ENCODE assay signal across 8 cellular contexts in the genomic region with DNA sequence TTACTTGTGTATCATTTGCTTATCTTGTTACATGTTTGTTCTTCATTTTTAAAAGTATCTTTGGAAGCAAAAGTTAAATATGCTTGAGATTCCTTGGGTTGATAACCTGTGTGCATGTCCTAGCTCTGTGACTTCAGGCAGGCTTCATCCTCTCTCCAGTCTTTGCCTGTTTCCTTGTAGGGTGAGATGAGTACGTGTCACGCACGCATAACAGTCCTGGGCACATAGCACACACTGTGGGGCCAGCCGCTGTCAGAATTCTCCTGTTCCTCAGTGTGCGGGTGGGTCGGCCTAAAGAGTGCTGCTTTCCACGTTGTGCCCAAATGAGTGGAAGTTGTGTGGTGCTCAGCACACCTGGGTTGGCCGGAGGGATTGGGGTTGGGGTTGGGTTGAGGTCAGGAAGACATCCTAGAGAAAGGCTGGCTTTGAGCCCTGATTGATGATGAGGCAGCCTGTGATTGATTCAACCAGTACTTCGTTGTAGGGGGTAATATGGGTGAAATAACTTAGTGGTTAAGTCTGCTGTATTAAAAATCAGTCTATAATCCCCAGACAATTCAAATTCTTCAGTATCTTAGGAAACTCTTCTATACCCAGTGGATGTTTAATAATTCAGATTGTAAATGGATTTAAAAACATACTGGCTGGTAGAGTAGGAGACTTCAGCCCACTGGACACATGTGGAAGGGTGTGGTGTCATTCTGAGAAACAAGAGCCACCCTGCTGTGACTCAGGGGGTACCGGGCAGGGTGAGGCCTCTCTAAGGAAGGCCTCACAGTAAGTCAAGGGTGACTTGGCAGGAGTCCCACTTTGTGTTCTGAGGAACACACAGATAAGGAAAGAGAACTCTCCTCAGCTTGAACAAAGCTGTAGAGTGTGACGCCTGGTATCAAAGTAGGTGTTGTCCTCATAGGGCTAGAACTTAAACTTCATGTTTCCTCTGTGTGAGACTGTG. TPM values are rescaled to one million over a fixed set of nuclear protein-coding genes. Genes with fewer than 3 reads are reported as not detected.
DNase-seq lines count a peak whose midpoint lies in the region; ATAC-seq and TF ChIP-seq lines count a peak whose summit lies in the region.

No MANE protein-coding gene starts in this region.

- H3K36me3 Mint-ChIP-seq in IgD-negative memory B cell: peaks cover 7% of the 10 kb centered on the region

- no peaks in the 10 kb centered on the region for H3K9me3 ChIP-seq in adrenal gland (replicated peaks in 1 of 3)

- 63 to 69% (median 66%) methylated on average over 11 of the region's 11 CpGs for WGBS in adrenal gland, 4 donors

- no peak overlapping the region for H3K4me3 ChIP-seq in adrenal gland

- H3K27ac ChIP-seq in adrenal gland: peak overlapping the region; percentile 5 to 87 (median 71)

- peaks cover 14 to 52% of the 10 kb centered on the region in 2 donors for H3K4me1 ChIP-seq in adrenal gland (replicated peaks in 1 of 2)

- no peaks in the 10 kb centered on the region for H3K27me3 ChIP-seq in adrenal gland

- ATAC-seq in GM19395 (IDR thresholded peaks at IDR 0.05; ENCODE audit: unreplicated experiment) (peak; percentile 54), HG02884 (IDR thresholded peaks at IDR 0.05; ENCODE audit: unreplicated experiment) (no peak)

- peaks cover 23 to 24% (median 24%) of the 10 kb centered on the region in 3 donors for H3K4me1 Mint-ChIP-seq in IgD-negative memory B cell

- no peaks in the 10 kb centered on the region for H3K9me3 Mint-ChIP-seq in IgD-negative memory B cell

- in situ Hi-C loops in GM13977 (cut with MboI; ENCODE audit: low pct_unique_long_range_greater_than_20kb, low sequenced_read_pairs, unreplicated experiment): no loop called here

- H3K27ac Mint-ChIP-seq in IgD-negative memory B cell: peak overlapping the region; percentile 31 to 86 (median 71)

- H3K4me3 Mint-ChIP-seq in IgD-negative memory B cell: no peak overlapping the region

- no peak for TF ChIP-seq CTCF in adrenal gland (IDR thresholded peaks at IDR 0.05)
- no peak for TF ChIP-seq CTCF in GM13977 (IDR thresholded peaks at IDR 0.05; ENCODE audit: extremely low read depth, insufficient read depth, missing control alignments)

- H3K27me3 Mint-ChIP-seq in IgD-negative memory B cell: no peaks in the 10 kb centered on the region

- no peak for TF ChIP-seq POLR2A in adrenal gland (IDR thresholded peaks at IDR 0.05)

- peaks cover 0 to 31% of the 10 kb centered on the region in 2 donors for H3K36me3 ChIP-seq in adrenal gland (replicated peaks in 1 of 2)

- DNase-seq in adrenal gland: peak; percentile 67 to 95 (median 92)
- peak; percentile 86 for DNase-seq in iris pigment epithelial cell (ENCODE audit: low read depth)
- DNase-seq in stimulated activated CD4-positive, alpha-beta T cell treated with anti-CD3 and anti-CD28 coated beads, TNF-alpha, amount 100 ng/mL, for 48 hours (ENCODE audit: low read depth in 3 of 3): peak; percentile 23 to 49 (median 38)
- no peak for DNase-seq in NCI-H2227 treated with DMSO at 0.1 percent for 48 hours (lab: John Stamatoyannopoulos, UW)
- no peak for DNase-seq in GM13977 (ENCODE audit: low spot score)

- intact Hi-C loops in adrenal gland (cut with DNase I): no loop called here

RNA-seq across cellular contexts. Expression of a gene that starts 18.7 kb away (rescaled TPM):
- polyA plus RNA-seq in IgD-negative memory B cell (150 TPM), adrenal gland (100 to 1,000 TPM; 208 to 397 (median 296) TPM)
- total RNA-seq in adrenal gland: 100 to 1,000 TPM; 129 to 243 (median 188) TPM

RNA-seq across cellular contexts. Expression of a gene that starts 44.2 kb away (rescaled TPM):
- polyA plus RNA-seq in IgD-negative memory B cell (7.8 TPM), adrenal gland (10 to 100 TPM in 1 of 3 donors, 1 to 10 TPM in 2; 4.5 to 15.9 (median 6.0) TPM)
- total RNA-seq in adrenal gland: 10 to 100 TPM; 12.7 to 17.0 (median 14.5) TPM

RNA-seq across cellular contexts. Expression of a gene that starts 54.8 kb away (rescaled TPM):
- 15.5 TPM for polyA plus RNA-seq in IgD-negative memory B cell
- total RNA-seq in adrenal gland: 10 to 100 TPM; 23.2 to 56.7 (median 43.9) TPM
- 10 to 100 TPM; 19.8 to 32.4 (median 28.3) TPM for polyA plus RNA-seq in adrenal gland

Comparison
In these comparisons a context has a peak if more than half of its experiments do, and no peak if none do; other contexts are left out.
1. DNase-seq: peak in adrenal gland (7 of 7), iris pigment epithelial cell (single experiment) and stimulated activated CD4-positive, alpha-beta T cell treated with anti-CD3 and anti-CD28 coated beads, TNF-alpha, amount 100 ng/mL, for 48 hours (3 of 3); none in NCI-H2227 treated with DMSO at 0.1 percent for 48 hours (single experiment) and GM13977 (single experiment).